29 cellular contexts compared by ENCODE assay signal in the genomic region with DNA sequence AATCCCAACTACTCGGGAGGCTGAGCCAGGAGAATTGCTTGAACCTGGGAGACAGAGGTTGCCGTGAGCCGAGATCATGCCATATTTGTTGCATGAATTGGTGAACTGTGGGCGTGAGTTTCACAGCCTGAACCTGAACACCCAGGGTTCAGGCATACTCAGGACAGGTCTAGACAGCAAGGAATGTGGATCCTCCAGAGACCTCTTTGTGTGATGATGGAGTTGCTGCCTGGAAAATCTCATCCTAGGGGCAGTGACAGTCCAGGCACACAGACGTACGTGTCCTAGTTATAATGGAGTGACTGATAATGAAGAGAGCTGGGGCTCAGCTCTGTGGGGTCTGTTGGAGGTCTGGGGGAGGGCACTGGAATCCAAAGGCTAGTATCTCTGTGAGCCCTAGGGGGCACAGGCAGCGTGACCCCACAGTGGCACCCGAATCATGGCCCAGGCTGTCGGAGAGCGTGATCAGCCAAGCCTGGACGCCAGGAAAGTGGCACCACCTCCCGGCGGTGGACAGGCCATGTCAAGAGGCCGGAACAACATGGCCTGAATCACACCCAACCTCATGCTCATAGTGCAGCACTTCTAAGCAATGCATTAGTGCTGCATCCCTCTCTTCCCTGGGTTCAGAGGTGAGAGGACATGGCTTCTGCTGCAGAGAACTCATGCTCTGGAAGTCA. TPM values are rescaled to one million over a fixed set of nuclear protein-coding genes. Genes with fewer than 3 reads are reported as not detected.
"Had no signal": no experiment of that assay in that cellular context is flagged by ENCODE, and none has a peak within 500 bp of the region (broad histone marks: within the 10 kb centered on the region; RNA-seq: fewer than 3 reads in every experiment).

No MANE protein-coding gene starts in this region.

- H3K27ac ChIP-seq: ascending aorta, cardiac muscle cell, Peyer's patch had no signal

- H3K27me3 ChIP-seq: ascending aorta, cardiac muscle cell, MG63, Peyer's patch had no signal

- H3K9me3 Mint-ChIP-seq: activated naive CD4-positive, alpha-beta T cell treated with anti-CD3 and anti-CD28 coated beads, Interleukin-2, amount 50 U/mL, for 72 hours; activated naive CD8-positive, alpha-beta T cell treated with anti-CD3 and anti-CD28 coated beads, Interleukin-2, amount 50 U/mL, for 24 hours; activated T-helper 1 cell treated with anti-CD3 and anti-CD28 coated beads, Interleukin-12 subunit alpha, Interleukin-12 subunit beta, Interleukin-2, Interleukin-4 antibody, amounts not matched to agents 30 ng/mL and 10 ng/mL and 1 ng/mL, durations not matched to agents 14 hours and 24 hours and 36 hours; brain; WTC11 had no signal

- H3K4me3 ChIP-seq: ascending aorta, cardiac muscle cell, MG63, Peyer's patch had no signal

- H3K36me3 ChIP-seq: ascending aorta, cardiac muscle cell, MG63, Peyer's patch had no signal

- H3K36me3 Mint-ChIP-seq: activated naive CD4-positive, alpha-beta T cell treated with anti-CD3 and anti-CD28 coated beads, Interleukin-2, amount 50 U/mL, for 72 hours; brain; WTC11 had no signal

- DNase-seq: activated CD4-positive, alpha-beta T cell treated with anti-CD3 and anti-CD28 coated beads for 48 hours; activated CD4-positive, alpha-beta T cell treated with anti-CD3 and anti-CD28 coated beads, Interleukin-2, amount 50 U/mL, for 4 hours; activated CD4-positive, CD25-positive, alpha-beta regulatory T cell treated with anti-CD3 and anti-CD28 coated beads, Interleukin-2, amount 50 U/mL, for 72 hours; activated CD8-positive, alpha-beta memory T cell treated with anti-CD3 and anti-CD28 coated beads, Interleukin-2, amount 50 U/mL, for 48 hours; activated CD8-positive, alpha-beta T cell treated with anti-CD3 and anti-CD28 coated beads, Interleukin-2, amount 10 ng/mL, durations not matched to agents 7 days and 5 days; activated effector memory CD4-positive, alpha-beta T cell treated with anti-CD3 and anti-CD28 coated beads, Interleukin-2, amount 50 U/mL, for 16 hours; activated naive CD4-positive, alpha-beta T cell treated with Interleukin-2 at 50 U/mL for 16 hours; activated naive CD8-positive, alpha-beta T cell treated with anti-CD3 and anti-CD28 coated beads, Interleukin-2, amount 50 U/mL, for 24 hours; activated T-cell treated with anti-CD3 and anti-CD28 coated beads, Interleukin-2, amount 50 U/mL, for 1 hour; amniotic stem cell; MG63; NCI-H1105; NCI-H1436; NCI-H1694 treated with DMSO at 0.1 percent for 48 hours; NCI-H2029 treated with DMSO at 0.1 percent for 48 hours; NCI-H510A treated with DMSO at 0.1 percent for 48 hours; NCI-H69; NK-92 treated with Interleukin-12 subunit alpha and Interleukin-12 subunit beta, amount 100 ng/mL, for 24 hours; OCI-M1; Peyer's patch; SHP77 treated with DMSO at 0.1 percent for 48 hours; T-helper 17 cell; T-helper 9 cell had no signal

- H3K4me3 Mint-ChIP-seq: activated CD8-positive, alpha-beta T cell treated with anti-CD3 and anti-CD28 coated beads, Interleukin-2, amount 10 ng/mL, durations not matched to agents 7 days and 5 days; activated naive CD8-positive, alpha-beta T cell treated with anti-CD3 and anti-CD28 coated beads, Interleukin-2, amount 50 U/mL, for 24 hours; activated T-helper 1 cell treated with anti-CD3 and anti-CD28 coated beads, Interleukin-12 subunit alpha, Interleukin-12 subunit beta, Interleukin-2, Interleukin-4 antibody, amounts not matched to agents 30 ng/mL and 10 ng/mL and 1 ng/mL, durations not matched to agents 14 hours and 24 hours and 36 hours; brain; T-helper 17 cell; WTC11 had no signal

- H3K4me1 ChIP-seq: Peyer's patch had no signal

- H3K9me3 ChIP-seq: ascending aorta, MG63, Peyer's patch had no signal

- H3K27me3 Mint-ChIP-seq: brain had no signal

- ATAC-seq: activated CD8-positive, alpha-beta T cell treated with anti-CD3 and anti-CD28 coated beads, Interleukin-2, amount 10 ng/mL, durations not matched to agents 7 days and 5 days; activated naive CD4-positive, alpha-beta T cell treated with anti-CD3 and anti-CD28 coated beads, Interleukin-2, amount 50 U/mL, for 72 hours; activated naive CD8-positive, alpha-beta T cell treated with anti-CD3 and anti-CD28 coated beads, Interleukin-2, amount 50 U/mL, for 24 hours; T-helper 17 cell; WTC11 had no signal

RNA-seq across cellular contexts. Expression of gene RIBC2, which starts 31.7 kb away (rescaled TPM):
- total RNA-seq: ascending aorta had no signal

RNA-seq across cellular contexts. Expression of gene SMC1B, which starts 31.8 kb away (rescaled TPM):
- total RNA-seq: ascending aorta, Peyer's patch had no signal
- polyA plus RNA-seq: cardiac muscle cell had no signal

RNA-seq across cellular contexts. Expression of gene FBLN1, which starts 57.5 kb away (rescaled TPM):
- total RNA-seq: activated CD8-positive, alpha-beta T cell treated with anti-CD3 and anti-CD28 coated beads, Interleukin-2, amount 10 ng/mL, durations not matched to agents 7 days and 5 days; activated T-helper 1 cell treated with anti-CD3 and anti-CD28 coated beads, Interleukin-12 subunit alpha, Interleukin-12 subunit beta, Interleukin-2, Interleukin-4 antibody, amounts not matched to agents 30 ng/mL and 10 ng/mL and 1 ng/mL, durations not matched to agents 14 hours and 24 hours and 36 hours had no signal
